13 cellular contexts compared by ENCODE assay signal in the genomic region with DNA sequence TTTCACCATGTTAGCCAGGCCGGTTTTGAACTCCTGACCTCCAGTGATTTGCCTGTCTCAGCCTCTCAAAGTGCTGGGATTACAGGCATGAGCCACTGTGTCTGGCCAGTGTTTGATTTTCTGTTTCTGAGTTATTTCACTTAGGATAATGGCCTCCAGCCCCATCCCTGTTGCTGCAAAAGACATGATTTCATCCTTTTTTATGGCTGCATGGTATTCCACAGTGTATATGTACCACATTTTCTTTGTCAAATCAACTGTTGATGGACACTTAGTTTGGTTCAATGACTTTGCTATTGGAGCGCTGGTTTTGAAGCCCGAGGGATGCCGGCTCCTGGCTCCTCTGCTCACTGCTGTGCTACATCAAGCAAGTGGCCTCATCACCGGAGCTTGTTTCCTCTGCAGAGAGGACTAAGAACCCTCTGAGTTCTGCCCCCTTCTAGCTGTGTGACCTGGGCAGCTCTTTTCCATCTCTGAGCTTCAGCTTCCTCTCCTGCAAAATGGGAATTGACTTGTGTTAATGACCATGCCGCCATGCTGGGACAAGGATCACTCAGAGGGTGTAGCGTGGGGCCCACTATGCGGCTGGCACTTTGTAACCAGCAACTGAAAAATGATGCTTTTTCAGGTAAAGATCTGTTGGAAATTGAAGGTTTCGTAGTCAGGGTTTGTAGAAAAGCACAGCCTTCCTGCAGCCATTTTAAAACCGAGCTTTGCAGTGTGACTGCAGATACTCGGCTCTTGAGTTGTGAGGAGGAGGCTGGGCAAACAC.
"Had no signal": no experiment of that assay in that cellular context is flagged by ENCODE, and none has a peak within 500 bp of the region (broad histone marks: within the 10 kb centered on the region; RNA-seq: fewer than 3 reads in every experiment).

No MANE protein-coding gene starts in this region.

- H3K4me3 ChIP-seq: ovary, skin epidermis, thyroid gland, vagina had no signal

- DNase-seq: activated CD8-positive, alpha-beta T cell treated with anti-CD3 and anti-CD28 coated beads, Interleukin-2, amount 10 ng/mL, durations not matched to agents 7 days and 5 days; amygdala; foreskin melanocyte; mesenchymal stem cell; ovary; retina; stimulated activated CD4-positive, alpha-beta T cell treated with anti-CD3 and anti-CD28 coated beads, Interleukin-4, amount 100 ng/mL, for 4 hours; stimulated activated naive CD8-positive, alpha-beta T cell treated with anti-CD3 and anti-CD28 coated beads, Interleukin-15, amount 100 ng/mL, for 72 hours; SW 1271; thyroid gland had no signal

- H3K27me3 ChIP-seq: ovary, thyroid gland, vagina had no signal

- H3K9me3 ChIP-seq: ovary, thyroid gland, vagina had no signal

- FAIRE-seq: endothelial cell of umbilical vein had no signal

- H3K36me3 ChIP-seq: ovary, thyroid gland, vagina had no signal

- H3K27ac ChIP-seq: ovary, thyroid gland, vagina had no signal
